ENCODE assay signal across 8 cellular contexts in the genomic region with DNA sequence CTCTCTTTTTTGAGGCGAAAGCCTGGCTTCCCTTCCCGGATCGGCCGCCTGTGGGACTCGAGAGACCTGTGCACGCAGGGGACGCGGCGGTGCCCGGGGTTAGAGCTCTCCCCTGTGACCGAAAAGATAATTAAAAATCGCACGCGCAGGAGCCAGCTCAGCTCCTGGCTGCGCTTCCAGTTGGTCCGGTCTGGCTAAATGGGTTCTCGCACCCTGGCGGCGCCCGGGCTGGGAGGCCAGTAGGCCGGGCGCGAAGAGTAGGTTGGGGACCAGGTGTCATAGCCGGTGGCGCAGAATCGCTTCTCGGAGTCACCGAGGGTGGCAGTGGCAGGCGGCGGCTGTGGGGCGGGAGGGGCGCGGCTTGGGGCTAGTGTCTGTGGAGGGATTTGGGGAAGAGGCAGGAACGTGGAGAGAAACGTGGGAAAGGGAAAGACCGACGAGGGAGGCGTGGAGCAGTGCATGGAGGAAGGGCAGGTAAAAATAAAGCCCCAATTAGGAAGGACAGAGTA. TPM values are rescaled to one million over a fixed set of nuclear protein-coding genes. Genes with fewer than 3 reads are reported as not detected.
DNase-seq lines count a peak whose midpoint lies in the region; ATAC-seq and TF ChIP-seq lines count a peak whose summit lies in the region.

No MANE protein-coding gene starts in this region.

- H3K4me2 ChIP-seq in BLaER1 treated with 17β-estradiol and CSF1 and Interleukin-3, amounts not matched to agents 10 nM and 100 nM = peak overlapping the region in 6 of 11 experiments; percentile 4 to 99 (median 40); a peak in 6 of 22 replicates

- peaks cover 27% of the 10 kb centered on the region for H3K4me1 Mint-ChIP-seq in brain

- DNase-seq in HuH-7 (ENCODE audit: low spot score) = peak; percentile 46
- peak in 4 of 5 experiments; percentile 27 to 79 (median 44) for DNase-seq in T-helper 2 cell
- DNase-seq in iris pigment epithelial cell (ENCODE audit: low read depth) = peak; percentile 52
- peak; percentile 51 to 55 for DNase-seq in stimulated activated CD4-positive, alpha-beta T cell treated with anti-CD3 and anti-CD28 coated beads, Interleukin-15, amount 100 ng/mL, for 48 hours (ENCODE audit: low read depth in 2 of 2)
- DNase-seq in NCI-H2081 treated with DMSO at 0.1 percent for 48 hours (lab: John Stamatoyannopoulos, UW) = no peak

- peaks cover 0 to 54% (median 25%) of the 10 kb centered on the region in 11 experiments; a peak in 15 of 22 replicates for H4K20me1 ChIP-seq in BLaER1 treated with 17β-estradiol and CSF1 and Interleukin-3, amounts not matched to agents 10 nM and 100 nM

- H3K36me3 Mint-ChIP-seq in brain = no peaks in the 10 kb centered on the region

- no peaks in the 10 kb centered on the region for H3K36me3 ChIP-seq in BLaER1 treated with 17β-estradiol and CSF1 and Interleukin-3, amounts not matched to agents 10 nM and 100 nM

- H3K9ac ChIP-seq in BLaER1 treated with 17β-estradiol and CSF1 and Interleukin-3, amounts not matched to agents 10 nM and 100 nM = no peak overlapping the region

- peaks cover 27 to 47% (median 32%) of the 10 kb centered on the region in 10 experiments for H3K4me1 ChIP-seq in BLaER1 treated with 17β-estradiol and CSF1 and Interleukin-3, amounts not matched to agents 10 nM and 100 nM

- H3K27me3 Mint-ChIP-seq in brain = peaks cover 99% of the 10 kb centered on the region

- no peak overlapping the region for H3K27ac ChIP-seq in BLaER1 treated with 17β-estradiol and CSF1 and Interleukin-3, amounts not matched to agents 10 nM and 100 nM

- peak overlapping the region in 1 of 5 experiments; percentile 3 for H3K27ac Mint-ChIP-seq in brain

- H3K4me3 ChIP-seq in BLaER1 treated with 17β-estradiol and CSF1 and Interleukin-3, amounts not matched to agents 10 nM and 100 nM = peak overlapping the region in 3 of 10 experiments; percentile 9 to 32 (median 21); a peak in 2 of 20 replicates

- peak overlapping the region; percentile 67 to 94 (median 91) for H3K4me3 Mint-ChIP-seq in brain

- H3K9me3 ChIP-seq in BLaER1 treated with 17β-estradiol and CSF1 and Interleukin-3, amounts not matched to agents 10 nM and 100 nM (replicated peaks in 1 of 11) = no peaks in the 10 kb centered on the region

- H3K9me3 Mint-ChIP-seq in brain = no peaks in the 10 kb centered on the region

- peak; percentile 50 to 57 for TF ChIP-seq CTCF in brain (conservative IDR thresholded peaks at IDR 0.05)

- peaks cover 74 to 94% (median 85%) of the 10 kb centered on the region in 11 experiments for H3K27me3 ChIP-seq in BLaER1 treated with 17β-estradiol and CSF1 and Interleukin-3, amounts not matched to agents 10 nM and 100 nM

- no peak for ATAC-seq in GM18520 (IDR thresholded peaks at IDR 0.05; ENCODE audit: unreplicated experiment)

RNA-seq across cellular contexts. Expression of a gene that starts 41.9 kb away (rescaled TPM):
- polyA plus RNA-seq in brain (ENCODE audit: insufficient read depth, low read depth, low replicate concordance) = 15.9 TPM
